ENCODE assay signal across 8 cellular contexts in genomic region chr22:49511393-49512189, GRCh38.
A peak's percentile ranks its signal among the peaks of the same experiment; 100 is the strongest.
DNase-seq lines count a peak whose midpoint lies in the region; ATAC-seq and TF ChIP-seq lines count a peak whose summit lies in the region.
"Not testable (repeated sequence)": the region's sequence is repeated elsewhere in the genome, so short reads cannot be mapped to it uniquely, and the experiment has no call there.

No MANE protein-coding gene starts in this region.

- not testable (repeated sequence) for TF ChIP-seq CTCF in Loucy (conservative IDR thresholded peaks at IDR 0.05; ENCODE audit: low read length); coronary artery (IDR thresholded peaks at IDR 0.05)

- not testable (repeated sequence) for H4K20me1 ChIP-seq in Loucy (ENCODE audit: insufficient read depth, low read length, poor library complexity, severe bottlenecking)

- peaks cover 16% of the 10 kb centered on the region for H3K9me3 Mint-ChIP-seq in activated CD4-positive, alpha-beta memory T cell treated with anti-CD3 and anti-CD28 coated beads for 36 hours
- peaks cover 0 to 36% (median 33%) of the 10 kb centered on the region in 7 donors for H3K9me3 Mint-ChIP-seq in naive B cell

- peaks cover 13% of the 10 kb centered on the region for H3K4me1 Mint-ChIP-seq in activated CD4-positive, alpha-beta memory T cell treated with anti-CD3 and anti-CD28 coated beads for 36 hours (ENCODE audit: low read depth)
- H3K4me1 Mint-ChIP-seq in naive B cell = peaks cover 5 to 22% (median 14%) of the 10 kb centered on the region in 3 donors

- not testable (repeated sequence) for H3K36me3 ChIP-seq in Loucy (ENCODE audit: insufficient read depth, low read length); thymus (ENCODE audit: control insufficient read depth, insufficient read depth)

- DNase-seq in CMK (ENCODE audit: low read depth) = peak; percentile 80
- DNase-seq in SIG-M5 treated with dmso at 0.1 percent for 504 hours (lab: John Stamatoyannopoulos, UW; ENCODE audit: unreplicated experiment) = peak; percentile 17
- peak; percentile 10 for DNase-seq in activated CD4-positive, alpha-beta memory T cell treated with anti-CD3 and anti-CD28 coated beads for 36 hours
- DNase-seq in activated gamma-delta T cell treated with Interleukin-2 at 50 U/mL for 16 hours = peak; percentile 18
- DNase-seq in coronary artery (ENCODE audit: low spot score) = peak; percentile 35
- peak; percentile 41 for DNase-seq in naive B cell

- ATAC-seq in naive B cell (ENCODE audit: low read depth in 2 of 2) = peak; percentile 76 to 82

- peak overlapping the region; percentile 50 for H3K4me2 ChIP-seq in Loucy (ENCODE audit: low read depth, low read length, poor library complexity, severe bottlenecking)

- H3F3A ChIP-seq in Loucy (ENCODE audit: low read depth) = not testable (repeated sequence)

- 97% methylated on average over 5 of the region's 5 CpGs for WGBS in thymus

- H3K27me3 ChIP-seq in Loucy (ENCODE audit: insufficient read depth, low read length, poor library complexity, severe bottlenecking); thymus (ENCODE audit: control insufficient read depth, insufficient read depth): not testable (repeated sequence)

- peak overlapping the region; percentile 2 for H3K9ac ChIP-seq in Loucy (ENCODE audit: low read depth, low read length, poor library complexity, severe bottlenecking)

- peak overlapping the region; percentile 48 for H3K27ac Mint-ChIP-seq in activated CD4-positive, alpha-beta memory T cell treated with anti-CD3 and anti-CD28 coated beads for 36 hours
- peak overlapping the region; percentile 86 to 96 (median 94) for H3K27ac Mint-ChIP-seq in naive B cell

- POLR2A ChIA-PET in activated CD4-positive, alpha-beta memory T cell treated with anti-CD3 and anti-CD28 coated beads for 36 hours (lab: Charles Lee) = not testable (repeated sequence)

- H3K9me3 ChIP-seq in Loucy (ENCODE audit: insufficient read depth, low read depth, low read length) = peaks cover 10% of the 10 kb centered on the region; the same call in 1 of the 2 replicates
- H3K9me3 ChIP-seq in thymus (ENCODE audit: control insufficient read depth) = not testable (repeated sequence)

- H2AFZ ChIP-seq in Loucy (ENCODE audit: low read length) = not testable (repeated sequence)

- not testable (repeated sequence) for H3K9me2 ChIP-seq in Loucy (replicated peaks; ENCODE audit: low read depth, low read length)

- CTCF ChIA-PET in activated CD4-positive, alpha-beta memory T cell treated with anti-CD3 and anti-CD28 coated beads for 36 hours (lab: Charles Lee) = not testable (repeated sequence)

- H3K4me3 ChIP-seq in Loucy (ENCODE audit: low read length, poor library complexity, severe bottlenecking) = peak overlapping the region; percentile 13
- not testable (repeated sequence) for H3K4me3 ChIP-seq in coronary artery; thymus (ENCODE audit: low read length)

- H3K4me3 Mint-ChIP-seq in activated CD4-positive, alpha-beta memory T cell treated with anti-CD3 and anti-CD28 coated beads for 36 hours = not testable (repeated sequence)
- peak overlapping the region in 2 of 8 donors; percentile 59 to 62 for H3K4me3 Mint-ChIP-seq in naive B cell

- H3K27ac ChIP-seq in coronary artery = not testable (repeated sequence)
- peak overlapping the region; percentile 74 for H3K27ac ChIP-seq in thymus (ENCODE audit: low read depth)

- H3K79me2 ChIP-seq in Loucy (ENCODE audit: insufficient read depth, low read length) = not testable (repeated sequence)

- H3K27me3 Mint-ChIP-seq in activated CD4-positive, alpha-beta memory T cell treated with anti-CD3 and anti-CD28 coated beads for 36 hours; naive B cell: not testable (repeated sequence)

- H3K36me3 Mint-ChIP-seq in activated CD4-positive, alpha-beta memory T cell treated with anti-CD3 and anti-CD28 coated beads for 36 hours = peaks cover 12% of the 10 kb centered on the region
- not testable (repeated sequence) for H3K36me3 Mint-ChIP-seq in naive B cell

- H3K4me1 ChIP-seq in Loucy (ENCODE audit: insufficient read depth, low read length, poor library complexity, severe bottlenecking) = peaks cover 29% of the 10 kb centered on the region
- H3K4me1 ChIP-seq in thymus (ENCODE audit: control insufficient read depth, insufficient read depth, low read length) = not testable (repeated sequence)

- intact Hi-C loops in activated CD4-positive, alpha-beta memory T cell treated with anti-CD3 and anti-CD28 coated beads for 36 hours (cut with micrococcal nuclease) = not testable (repeated sequence)

Comparison
In these comparisons a context has a peak if more than half of its experiments do, and no peak if none do; other contexts are left out.
1. DNase-seq: peak in every context shown above with its lines; median percentile 80 in CMK; 41 in naive B cell; 35 in coronary artery; 18 in activated gamma-delta T cell treated with Interleukin-2 at 50 U/mL for 16 hours; 17 in SIG-M5 treated with dmso at 0.1 percent for 504 hours; 10 in activated CD4-positive, alpha-beta memory T cell treated with anti-CD3 and anti-CD28 coated beads for 36 hours.